13 cellular contexts compared by ENCODE assay signal in the genomic region with DNA sequence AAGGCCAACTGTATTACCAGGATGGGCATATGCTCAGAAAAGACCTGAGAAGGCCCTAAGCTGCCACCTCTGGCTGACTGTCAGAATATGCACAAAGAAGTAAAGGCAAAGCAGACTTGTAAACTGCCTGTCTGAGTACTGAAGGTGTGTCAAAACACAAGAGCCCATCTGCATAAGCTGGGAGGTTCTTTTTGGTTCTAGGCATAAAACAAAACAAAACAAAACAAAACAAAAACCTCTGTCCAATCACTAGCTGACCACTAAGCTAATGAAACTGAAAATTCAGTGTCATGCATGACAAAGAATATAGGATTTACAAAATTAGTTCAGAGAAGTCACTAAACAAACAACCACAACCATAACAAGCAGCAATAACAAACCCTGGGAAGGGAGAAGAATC. TPM values are rescaled to one million over a fixed set of nuclear protein-coding genes. Genes with fewer than 3 reads are reported as not detected.
A peak's percentile ranks its signal among the peaks of the same experiment; 100 is the strongest.
DNase-seq lines count a peak whose midpoint lies in the region; ATAC-seq and TF ChIP-seq lines count a peak whose summit lies in the region.
"Had no signal": no experiment of that assay in that cellular context is flagged by ENCODE, and none has a peak within 500 bp of the region (broad histone marks: within the 10 kb centered on the region; RNA-seq: fewer than 3 reads in every experiment).

No MANE protein-coding gene starts in this region.

- H3K27me3 Mint-ChIP-seq in natural killer cell (ENCODE audit: low read depth in 2 of 2) = peaks cover 4 to 6% of the 10 kb centered on the region in 2 donors

- H3K79me2 ChIP-seq in OCI-LY7 (ENCODE audit: insufficient read depth, low read depth, low read length) = no peaks in the 10 kb centered on the region

- H3K4me1 Mint-ChIP-seq in natural killer cell = no peaks in the 10 kb centered on the region
- H3K4me1 Mint-ChIP-seq: T-helper 17 cell had no signal

- no peak overlapping the region for H3K4me3 Mint-ChIP-seq in natural killer cell
- H3K4me3 Mint-ChIP-seq: activated naive CD8-positive, alpha-beta T cell; T-helper 17 cell had no signal

- H3K4me3 ChIP-seq in fibroblast of villous mesenchyme (ENCODE audit: low read depth, low read length) (no peak overlapping the region), OCI-LY7 (ENCODE audit: low read depth, low read length, poor library complexity, severe bottlenecking) (no peak overlapping the region)
- H3K4me3 ChIP-seq: hepatocyte, ovary had no signal

- no peaks in the 10 kb centered on the region for H3K9me3 Mint-ChIP-seq in natural killer cell

- no peak overlapping the region for H3K4me2 ChIP-seq in OCI-LY7 (ENCODE audit: low read length)
- H3K4me2 ChIP-seq: hepatocyte had no signal

- CTCF ChIA-PET in OCI-LY7 (lab: Charles Lee; ENCODE audit: unreplicated experiment) = no interaction called here

- no peaks in the 10 kb centered on the region for H3K9me2 ChIP-seq in OCI-LY7 (ENCODE audit: insufficient read depth, low read length)

- H4K20me1 ChIP-seq in OCI-LY7 (ENCODE audit: insufficient read depth, low read length) = no peaks in the 10 kb centered on the region

- POLR2A ChIA-PET in OCI-LY7 (lab: Charles Lee) = interaction anchor here (0.6 to 1.1 kb wide), 4 partner anchors 12 to 1076 kb away, joined by 3 to 5 read pairs (median 4); no protein-coding TSS in a partner anchor

- H2AFZ ChIP-seq in OCI-LY7 (ENCODE audit: low read length) = no peak overlapping the region
- H2AFZ ChIP-seq: hepatocyte had no signal

- TF ChIP-seq CTCF in fibroblast of villous mesenchyme (IDR thresholded peaks at IDR 0.05; ENCODE audit: insufficient read depth, low read depth, low read length) (no peak), natural killer cell (IDR thresholded peaks at IDR 0.05) (no peak), OCI-LY7 (conservative IDR thresholded peaks at IDR 0.05; ENCODE audit: low read length) (no peak)

- H3K36me3 ChIP-seq in OCI-LY7 (ENCODE audit: insufficient read depth, low read length) = no peaks in the 10 kb centered on the region
- H3K36me3 ChIP-seq: ovary had no signal

- no peak overlapping the region for H3K27ac Mint-ChIP-seq in natural killer cell
- H3K27ac Mint-ChIP-seq: activated naive CD8-positive, alpha-beta T cell; T-helper 17 cell had no signal

- peak; percentile 79 for DNase-seq in fibroblast of villous mesenchyme (ENCODE audit: low read depth)
- no peak for DNase-seq in natural killer cell
- DNase-seq in Kasumi-1 (lab: John Stamatoyannopoulos, UW) = no peak
- no peak for DNase-seq in OCI-LY7 (ENCODE audit: low spot score)
- DNase-seq in stimulated activated CD4-positive, alpha-beta T cell treated with anti-CD3 and anti-CD28 coated beads, Interleukin-1b, Interleukin-23, amount 100 ng/mL, for 48 hours = no peak
- DNase-seq: KG1, ovary, T-helper 17 cell had no signal

- peak; percentile 75 for ATAC-seq in GM18861 (IDR thresholded peaks at IDR 0.05; ENCODE audit: unreplicated experiment)
- peak; percentile 85 for ATAC-seq in GM21723 (IDR thresholded peaks at IDR 0.05; ENCODE audit: unreplicated experiment)
- ATAC-seq in HG03565 (IDR thresholded peaks at IDR 0.05; ENCODE audit: unreplicated experiment) = peak; percentile 79
- ATAC-seq in natural killer cell = no peak
- ATAC-seq: T-helper 17 cell had no signal

- intact Hi-C loops in natural killer cell (cut with micrococcal nuclease) (no loop called here), OCI-LY7 (cut with micrococcal nuclease; ENCODE audit: unreplicated experiment) (no loop called here)

- no peaks in the 10 kb centered on the region for H3K36me3 Mint-ChIP-seq in natural killer cell
- H3K36me3 Mint-ChIP-seq: activated naive CD8-positive, alpha-beta T cell had no signal

- no TSS peak for BruUV-seq in OCI-LY7 (replicated peaks; lab: Mats Ljungman, UMichigan)

- no peaks in the 10 kb centered on the region for H3K9me3 ChIP-seq in OCI-LY7 (ENCODE audit: low read length)
- H3K9me3 ChIP-seq: ovary had no signal

- H3K27ac ChIP-seq in OCI-LY7 (ENCODE audit: low read depth, low read length, poor library complexity, severe bottlenecking) = no peak overlapping the region
- H3K27ac ChIP-seq: hepatocyte, ovary had no signal

- no peaks in the 10 kb centered on the region for H3K4me1 ChIP-seq in OCI-LY7 (ENCODE audit: insufficient read depth, low read length, poor library complexity, severe bottlenecking)

RNA-seq across cellular contexts. Expression of a gene that starts 20.6 kb away (rescaled TPM):
- total RNA-seq in fibroblast of villous mesenchyme (43.5 and 46.6 TPM in 2 replicates), natural killer cell (under 1 TPM in 1 of 3 donors, not detected in 2; 0.13 TPM), OCI-LY7 (2022) (not detected in 2 replicates)
- not detected in 2 replicates for total RNA-seq in OCI-LY7 (2014; rRNA removed; shearing (Covaris generic))
- total RNA-seq: T-helper 17 cell had no signal

RNA-seq across cellular contexts. Expression of a gene that starts 27.8 kb away (rescaled TPM):
- not detected in 2 replicates for total RNA-seq in fibroblast of villous mesenchyme
- total RNA-seq in natural killer cell = not detected
- total RNA-seq in OCI-LY7 (2014; rRNA removed; shearing (Covaris generic)) = not detected in 2 replicates
- total RNA-seq in OCI-LY7 (2022) = not detected in 2 replicates
- total RNA-seq: hepatocyte, ovary, T-helper 17 cell had no signal

Comparison
In these comparisons a context has a peak if more than half of its experiments do, and no peak if none do; other contexts are left out.
1. ATAC-seq: peak in GM18861 (single experiment), GM21723 (single experiment) and HG03565 (single experiment); none in natural killer cell (0 of 3).
2. RNA of a gene that starts 20.6 kb away (total RNA-seq): 43.5 to 46.6 TPM in fibroblast of villous mesenchyme; not detected in OCI-LY7 and 0.13 TPM in natural killer cell; every median in the first group is over 10 times any median in the second.